Comparison of ENCODE assay signal across 9 cellular contexts in genomic region chr2:102166189-102166845, GRCh38. TPM values are rescaled to one million over a fixed set of nuclear protein-coding genes. Genes with fewer than 3 reads are reported as not detected.
DNase-seq lines count a peak whose midpoint lies in the region; ATAC-seq and TF ChIP-seq lines count a peak whose summit lies in the region.
"Had no signal": no experiment of that assay in that cellular context is flagged by ENCODE, and none has a peak within 500 bp of the region (broad histone marks: within the 10 kb centered on the region; RNA-seq: fewer than 3 reads in every experiment).

No MANE protein-coding gene starts in this region.

- H3K36me3 ChIP-seq in OCI-LY3 (replicated peaks; ENCODE audit: low read depth, low read length) (no peaks in the 10 kb centered on the region), neutrophil (peaks cover 38% of the 10 kb centered on the region)

- H3K27me3 ChIP-seq in OCI-LY3 (ENCODE audit: low read depth, low read length), result no peaks in the 10 kb centered on the region
- H3K27me3 ChIP-seq in neutrophil, result no peaks in the 10 kb centered on the region

- H3K36me3 Mint-ChIP-seq in mesothelial cell of epicardium, result peaks cover 5% of the 10 kb centered on the region
- no peaks in the 10 kb centered on the region for H3K36me3 Mint-ChIP-seq in activated CD4-positive, alpha-beta memory T cell treated with anti-CD3 and anti-CD28 coated beads, Interleukin-2, amount 10 ng/mL, durations not matched to agents 7 days and 5 days (ENCODE audit: low read depth)

- TF ChIP-seq CTCF in OCI-LY3 (IDR thresholded peaks at IDR 0.05; ENCODE audit: low read depth, low read length) (peak; percentile 59), neutrophil (IDR thresholded peaks at IDR 0.05) (no peak), mesothelial cell of epicardium (IDR thresholded peaks at IDR 0.05; ENCODE audit: unreplicated experiment) (no peak)

- POLR2A ChIA-PET in activated CD4-positive, alpha-beta memory T cell treated with anti-CD3 and anti-CD28 coated beads, Interleukin-2, amount 10 ng/mL, durations not matched to agents 7 days and 5 days (lab: Charles Lee), result no interaction called here

- H3K9ac ChIP-seq in OCI-LY3 (ENCODE audit: low read length), result no peak overlapping the region

- DNase-seq in Caki2 (ENCODE audit: low read depth), result peak; percentile 32
- DNase-seq in NCI-H1048 (lab: John Stamatoyannopoulos, UW), result no peak
- DNase-seq in mesothelial cell of epicardium (ENCODE audit: low spot score in 2 of 2, unreplicated experiment in 2 of 2), result no peak
- DNase-seq in stimulated activated naive CD4-positive, alpha-beta T cell (lab: John Stamatoyannopoulos, UW), result no peak
- DNase-seq in activated CD4-positive, alpha-beta memory T cell treated with anti-CD3 and anti-CD28 coated beads, Interleukin-2, amount 10 ng/mL, durations not matched to agents 7 days and 5 days, result no peak

- H3K9me3 ChIP-seq in OCI-LY3 (ENCODE audit: insufficient read depth, low read length), result no peaks in the 10 kb centered on the region
- H3K9me3 ChIP-seq in neutrophil, result no peaks in the 10 kb centered on the region

- no peak overlapping the region for H2AFZ ChIP-seq in OCI-LY3 (ENCODE audit: low read depth, low read length)

- H3K9me3 Mint-ChIP-seq in mesothelial cell of epicardium, result peaks cover 9% of the 10 kb centered on the region
- H3K9me3 Mint-ChIP-seq in activated CD4-positive, alpha-beta memory T cell treated with anti-CD3 and anti-CD28 coated beads, Interleukin-2, amount 10 ng/mL, durations not matched to agents 7 days and 5 days, result no peaks in the 10 kb centered on the region
- H3K9me3 Mint-ChIP-seq: T-helper 1 cell treated with Interleukin-12 subunit alpha and Interleukin-12 subunit beta and Interleukin-4 antibody, amounts not matched to agents 30 μg/mL and 1 μg/mL, for 36 hours had no signal

- H3K4me3 ChIP-seq in OCI-LY3 (ENCODE audit: low read length) (no peak overlapping the region), neutrophil (ENCODE audit: low read depth in 1 of 2, low read length in 1 of 2) (no peak overlapping the region)

- H3K27ac ChIP-seq in OCI-LY3 (ENCODE audit: low read length) (no peak overlapping the region), neutrophil (peak overlapping the region; percentile 37)

- H3K79me2 ChIP-seq in OCI-LY3 (ENCODE audit: low read length), result no peaks in the 10 kb centered on the region

- no peak overlapping the region for H3K4me2 ChIP-seq in OCI-LY3 (ENCODE audit: low read length)

- peak; percentile 80 for ATAC-seq in esophagus mucosa

- no peak overlapping the region for H3K4me3 Mint-ChIP-seq in mesothelial cell of epicardium
- no peak overlapping the region for H3K4me3 Mint-ChIP-seq in activated CD4-positive, alpha-beta memory T cell treated with anti-CD3 and anti-CD28 coated beads, Interleukin-2, amount 10 ng/mL, durations not matched to agents 7 days and 5 days
- H3K4me3 Mint-ChIP-seq: T-helper 1 cell treated with Interleukin-12 subunit alpha and Interleukin-12 subunit beta and Interleukin-4 antibody, amounts not matched to agents 30 μg/mL and 1 μg/mL, for 36 hours had no signal

- no peaks in the 10 kb centered on the region for H3K4me1 ChIP-seq in OCI-LY3 (ENCODE audit: low read length)
- peaks cover 8 to 10% of the 10 kb centered on the region in 2 experiments for H3K4me1 ChIP-seq in neutrophil (ENCODE audit: control insufficient read depth in 1 of 2, insufficient read depth in 1 of 2, low read depth in 1 of 2, low read length in 1 of 2)

- H3K27ac Mint-ChIP-seq in mesothelial cell of epicardium, result no peak overlapping the region
- H3K27ac Mint-ChIP-seq in activated CD4-positive, alpha-beta memory T cell treated with anti-CD3 and anti-CD28 coated beads, Interleukin-2, amount 10 ng/mL, durations not matched to agents 7 days and 5 days, result no peak overlapping the region
- H3K27ac Mint-ChIP-seq: T-helper 1 cell treated with Interleukin-12 subunit alpha and Interleukin-12 subunit beta and Interleukin-4 antibody, amounts not matched to agents 30 μg/mL and 1 μg/mL, for 36 hours had no signal

- in situ Hi-C loops in Caki2 (cut with HindIII; ENCODE audit: low pct_unique_long_range_greater_than_20kb, low sequenced_read_pairs), result no loop called here

- CTCF ChIA-PET in activated CD4-positive, alpha-beta memory T cell treated with anti-CD3 and anti-CD28 coated beads, Interleukin-2, amount 10 ng/mL, durations not matched to agents 7 days and 5 days (lab: Charles Lee), result interaction anchor here (1.0 to 2.2 kb wide), 4 partner anchors 74 to 283 kb away, joined by 3 to 10 read pairs (median 3); no protein-coding TSS in a partner anchor

- peaks cover 6% of the 10 kb centered on the region for H3K4me1 Mint-ChIP-seq in mesothelial cell of epicardium
- peaks cover 5% of the 10 kb centered on the region for H3K4me1 Mint-ChIP-seq in activated CD4-positive, alpha-beta memory T cell treated with anti-CD3 and anti-CD28 coated beads, Interleukin-2, amount 10 ng/mL, durations not matched to agents 7 days and 5 days

- H3K27me3 Mint-ChIP-seq in mesothelial cell of epicardium (ENCODE audit: low read depth), result no peaks in the 10 kb centered on the region
- no peaks in the 10 kb centered on the region for H3K27me3 Mint-ChIP-seq in activated CD4-positive, alpha-beta memory T cell treated with anti-CD3 and anti-CD28 coated beads, Interleukin-2, amount 10 ng/mL, durations not matched to agents 7 days and 5 days

- no peaks in the 10 kb centered on the region for H4K20me1 ChIP-seq in OCI-LY3 (ENCODE audit: insufficient read depth, low read length)

RNA-seq across cellular contexts. Expression of gene IL1RL2, which starts 20.5 kb away (rescaled TPM):
- not detected in 2 replicates for total RNA-seq in Caki2 (2014; rRNA removed; shearing (Covaris generic); ENCODE audit: low replicate concordance)
- total RNA-seq in esophagus mucosa (8.1 TPM), mesothelial cell of epicardium (0.40 TPM in 1 of 3 replicates, not detected in the others)
- not detected for total RNA-seq in activated CD4-positive, alpha-beta memory T cell treated with anti-CD3 and anti-CD28 coated beads, Interleukin-2, amount 10 ng/mL, durations not matched to agents 7 days and 5 days

RNA-seq across cellular contexts. Expression of gene IL1R1, which starts 23.8 kb away (rescaled TPM):
- total RNA-seq in Caki2 (2014; rRNA removed; shearing (Covaris generic); ENCODE audit: low replicate concordance), result 1.5 TPM in 1 of 2 replicates, not detected in the other
- total RNA-seq in esophagus mucosa (19.1 TPM), mesothelial cell of epicardium (10.8 to 13.6 TPM (median 13.3 TPM) in 3 replicates)
- total RNA-seq in activated CD4-positive, alpha-beta memory T cell treated with anti-CD3 and anti-CD28 coated beads, Interleukin-2, amount 10 ng/mL, durations not matched to agents 7 days and 5 days, result 1 to 10 TPM; 1.3 to 1.5 TPM
